Comparison of ENCODE assay signal across 1 cellular context in the genomic region with DNA sequence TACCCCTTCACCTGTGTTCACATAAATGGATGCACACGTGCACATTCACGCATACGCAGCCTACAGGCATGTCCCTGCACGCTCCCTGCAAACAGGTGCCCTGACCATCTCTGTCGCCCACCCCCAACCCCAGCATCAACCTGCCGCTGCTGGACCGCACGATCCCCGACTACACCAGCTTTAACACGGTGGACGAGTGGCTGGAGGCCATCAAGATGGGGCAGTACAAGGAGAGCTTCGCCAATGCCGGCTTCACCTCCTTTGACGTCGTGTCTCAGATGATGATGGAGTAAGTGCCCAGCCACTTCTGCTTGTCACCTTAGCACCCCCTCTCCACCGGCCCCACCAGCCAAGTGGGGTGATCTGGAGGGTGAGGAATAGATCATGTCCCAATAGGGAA.
TF ChIP-seq lines count a peak whose summit lies in the region.

No MANE protein-coding gene starts in this region.

TF ChIP-seq in IMR-90, 13 proteins besides CTCF, POLR2A, EP300 and RAD21:
- TF ChIP-seq BHLHE40 (IDR thresholded peaks at IDR 0.05; ENCODE audit: low read depth, low read length) (no peak), SMC3 (IDR thresholded peaks at IDR 0.05; ENCODE audit: low read depth, low read length) (no peak), RFX5 (IDR thresholded peaks at IDR 0.05; ENCODE audit: low read depth, low read length) (no peak), FOS (IDR thresholded peaks at IDR 0.05; ENCODE audit: low read depth, low read length) (no peak), MAFK (IDR thresholded peaks at IDR 0.05; ENCODE audit: low read depth, low read length) (no peak), USF2 (IDR thresholded peaks at IDR 0.05; ENCODE audit: low read depth, low read length) (no peak), CEBPB (IDR thresholded peaks at IDR 0.05; ENCODE audit: low read depth, low read length) (no peak)
